25 cellular contexts compared by ENCODE assay signal in the genomic region with DNA sequence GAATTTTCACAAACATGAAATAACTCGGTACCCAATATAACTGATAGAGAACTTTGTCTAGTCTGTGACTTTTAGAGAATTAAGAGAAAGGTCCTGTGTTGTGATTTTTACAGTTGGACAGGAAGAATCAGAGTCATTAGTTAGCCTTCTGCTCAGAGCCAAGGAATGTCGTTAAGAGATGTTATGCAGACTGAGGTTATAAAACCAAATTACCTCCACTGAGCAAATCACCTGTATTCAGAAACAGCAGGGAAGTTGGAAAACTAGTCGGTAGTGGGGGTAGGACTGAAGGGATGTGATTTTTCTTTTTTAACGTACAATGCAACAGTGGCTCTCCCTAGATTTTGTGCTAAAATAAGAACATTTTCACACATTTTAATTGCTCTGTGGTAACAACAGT.
"Had no signal": no experiment of that assay in that cellular context is flagged by ENCODE, and none has a peak within 500 bp of the region (broad histone marks: within the 10 kb centered on the region; RNA-seq: fewer than 3 reads in every experiment).

No MANE protein-coding gene starts in this region.

- H3K4me1 ChIP-seq: neural progenitor cell, thyroid gland had no signal

- H3K4me3 Mint-ChIP-seq: activated B cell treated with CpG ODN at 0.5 μM for 24 hours; activated CD4-positive, alpha-beta T cell treated with anti-CD3 and anti-CD28 coated beads for 36 hours; activated naive CD8-positive, alpha-beta T cell treated with anti-CD3 and anti-CD28 coated beads for 36 hours; activated T-cell treated with anti-CD3 and anti-CD28 coated beads, Interleukin-2, amount 50 U/mL, for 24 hours; neural progenitor cell; stimulated activated naive CD8-positive, alpha-beta T cell treated with anti-CD3 and anti-CD28 coated beads, Interleukin-15, Interleukin-2, amounts not matched to agents 100 ng/mL and 50 ng/mL, for 24 hours had no signal

- H3K27ac ChIP-seq: gastrocnemius medialis, neural progenitor cell, thyroid gland, upper lobe of right lung had no signal

- H3K4me3 ChIP-seq: gastrocnemius medialis, neural progenitor cell, spleen, thyroid gland, upper lobe of right lung had no signal

- H3K27ac Mint-ChIP-seq: activated CD4-positive, alpha-beta T cell treated with anti-CD3 and anti-CD28 coated beads for 36 hours; activated naive CD8-positive, alpha-beta T cell treated with anti-CD3 and anti-CD28 coated beads for 36 hours; activated T-helper 2 cell treated with anti-CD3 and anti-CD28 coated beads, Interferon-gamma antibody, Interleukin-2, Interleukin-4, amounts not matched to agents 10 μg/mL and 5 μg/mL and 100 μg/mL, durations not matched to agents 14 hours and 24 hours and 36 hours; neural progenitor cell; progenitor cell of endocrine pancreas; stimulated activated naive CD8-positive, alpha-beta T cell treated with anti-CD3 and anti-CD28 coated beads, Interleukin-15, Interleukin-2, amounts not matched to agents 100 ng/mL and 50 ng/mL, for 24 hours had no signal

- H3K27me3 Mint-ChIP-seq: activated B cell treated with CpG ODN at 0.5 μM for 24 hours; activated CD4-positive, alpha-beta T cell treated with anti-CD3 and anti-CD28 coated beads for 36 hours; activated naive CD8-positive, alpha-beta T cell treated with anti-CD3 and anti-CD28 coated beads for 36 hours; activated T-cell treated with anti-CD3 and anti-CD28 coated beads, Interleukin-2, amount 50 U/mL, for 24 hours; naive B cell; progenitor cell of endocrine pancreas; stimulated activated naive CD8-positive, alpha-beta T cell treated with anti-CD3 and anti-CD28 coated beads, Interleukin-15, Interleukin-2, amounts not matched to agents 100 ng/mL and 50 ng/mL, for 24 hours had no signal

- DNase-seq: activated B cell treated with CpG ODN at 0.5 μM for 24 hours; activated CD4-positive, alpha-beta T cell treated with anti-CD3 and anti-CD28 coated beads for 36 hours; activated CD4-positive, alpha-beta T cell treated with anti-CD3 and anti-CD28 coated beads, Interleukin-2, amount 50 U/mL, for 4 hours; activated CD8-positive, alpha-beta memory T cell treated with anti-CD3 and anti-CD28 coated beads for 24 hours; activated CD8-positive, alpha-beta memory T cell treated with anti-CD3 and anti-CD28 coated beads, Interleukin-2, amount 50 U/mL, for 4 hours; activated naive CD4-positive, alpha-beta T cell treated with Interleukin-2 at 50 U/mL for 16 hours; activated naive CD8-positive, alpha-beta T cell treated with anti-CD3 and anti-CD28 coated beads for 36 hours; activated T-cell treated with anti-CD3 and anti-CD28 coated beads, Interleukin-2, amount 50 U/mL, for 24 hours; effector CD4-positive, alpha-beta T cell; gastrocnemius medialis; head of caudate nucleus; hypothalamus; left cardiac atrium; mesenchymal stem cell; naive B cell; spleen; stimulated activated CD4-positive, alpha-beta T cell treated with anti-CD3 and anti-CD28 coated beads, Interleukin-4, amount 100 ng/mL, for 24 hours; substantia nigra; T1000; thyroid gland; upper lobe of right lung had no signal

- H3K9me3 ChIP-seq: gastrocnemius medialis, thyroid gland, upper lobe of right lung had no signal

- ATAC-seq: activated CD4-positive, alpha-beta T cell treated with anti-CD3 and anti-CD28 coated beads for 36 hours; gastrocnemius medialis; left cardiac atrium; upper lobe of right lung had no signal

- H3K27me3 ChIP-seq: gastrocnemius medialis, neural progenitor cell, spleen, thyroid gland, upper lobe of right lung had no signal

- H3K4me1 Mint-ChIP-seq: neural progenitor cell had no signal
